Comparison of ENCODE assay signal across 23 cellular contexts in genomic region chr22:48436201-48436931, GRCh38.
A peak's percentile ranks its signal among the peaks of the same experiment; 100 is the strongest.
DNase-seq lines count a peak whose midpoint lies in the region; ATAC-seq, FAIRE-seq and TF ChIP-seq lines count a peak whose summit lies in the region.
"Had no signal": no experiment of that assay in that cellular context is flagged by ENCODE, and none has a peak within 500 bp of the region (broad histone marks: within the 10 kb centered on the region; RNA-seq: fewer than 3 reads in every experiment).

No MANE protein-coding gene starts in this region.

- H3K23ac ChIP-seq in neuronal stem cell (ENCODE audit: low read depth, low read length, poor library complexity) = no peak overlapping the region

- no peak overlapping the region for H3K14ac ChIP-seq in neuronal stem cell (ENCODE audit: low read length)

- no peak overlapping the region for H3K4me3 ChIP-seq in right lobe of liver
- H3K4me3 ChIP-seq in HepG2 (replicated peaks in 1 of 3; ENCODE audit: insufficient read depth in 1 of 3, low read depth in 2 of 3, low read length in 3 of 3) = no peak overlapping the region
- H3K4me3 ChIP-seq in neuronal stem cell (ENCODE audit: low read length in 2 of 2) = no peak overlapping the region
- H3K4me3 ChIP-seq in spleen = no peak overlapping the region
- no peak overlapping the region for H3K4me3 ChIP-seq in BE2C (ENCODE audit: low read depth, low read length)
- H3K4me3 ChIP-seq: A549, BLaER1, HAP-1 had no signal

- H2BK15ac ChIP-seq in neuronal stem cell (ENCODE audit: low read length) = no peak overlapping the region

- H3K4ac ChIP-seq in neuronal stem cell (ENCODE audit: low read length) = no peak overlapping the region

- TF ChIP-seq EP300 in HepG2 (IDR thresholded peaks at IDR 0.05; ENCODE audit: low read depth in 2 of 2, low read length in 2 of 2) (no peak), HepG2 (CRISPR knock-in tag; IDR thresholded peaks at IDR 0.05; ENCODE audit: borderline replicate concordance) (no peak)

- no peak for TF ChIP-seq RAD21 in HepG2 (CRISPR knock-in tag; IDR thresholded peaks at IDR 0.05)

- no peak overlapping the region for H2BK5ac ChIP-seq in neuronal stem cell (ENCODE audit: low read length)

- in situ Hi-C loops in HepG2 (cut with HindIII; ENCODE audit: extremely low pct_ligation_motif_present, low pct_unique_long_range_greater_than_20kb) = no loop called here

- no peak overlapping the region for H4K91ac ChIP-seq in neuronal stem cell (ENCODE audit: low read depth, low read length, poor library complexity)

- H3K79me1 ChIP-seq in neuronal stem cell (ENCODE audit: low read depth, low read length) = no peaks in the 10 kb centered on the region

- H3K4me2 ChIP-seq in HepG2 (ENCODE audit: low read depth, low read length) = no peak overlapping the region
- no peak overlapping the region for H3K4me2 ChIP-seq in neuronal stem cell (ENCODE audit: insufficient read depth, low read length, poor library complexity, severe bottlenecking)
- H3K4me2 ChIP-seq: A549, BLaER1 had no signal

- TF ChIP-seq CTCF in right lobe of liver (IDR thresholded peaks at IDR 0.05) = no peak
- no peak for TF ChIP-seq CTCF in HepG2 (CRISPR knock-in tag; IDR thresholded peaks at IDR 0.05)
- no peak for TF ChIP-seq CTCF in spleen (IDR thresholded peaks at IDR 0.05 in 8 of 11, conservative IDR thresholded peaks at IDR 0.05 in 3 of 11)
- no peak for TF ChIP-seq CTCF in BE2C (IDR thresholded peaks at IDR 0.05; ENCODE audit: low read depth, low read length)

- H3K18ac ChIP-seq in neuronal stem cell (ENCODE audit: low read length) = peak overlapping the region; percentile 36

- POLR2A ChIA-PET in HepG2 (lab: Yijun Ruan, JAX) = no interaction called here

- H3K9ac ChIP-seq in HepG2 (ENCODE audit: insufficient read depth, low read depth, low read length) = no peak overlapping the region
- H3K9ac ChIP-seq in neuronal stem cell (ENCODE audit: low read depth, low read length, poor library complexity) = no peak overlapping the region
- H3K9ac ChIP-seq: BLaER1 had no signal

- H3K27ac ChIP-seq in right lobe of liver (no peak overlapping the region), HepG2 (ENCODE audit: extremely low read length, insufficient read depth, low read length) (no peak overlapping the region), neuronal stem cell (replicated peaks; ENCODE audit: low read length) (no peak overlapping the region), spleen (no peak overlapping the region)
- H3K27ac ChIP-seq: A549, BLaER1, C4-2B had no signal

- FAIRE-seq in HepG2 (lab: Jason Lieb, UNC) = no peak
- FAIRE-seq: A549, G401.6, GM12892, H54 had no signal

- WGBS in right lobe of liver (ENCODE audit: insufficient coverage, low coverage, low lambda C conversion rate, missing lambda C conversion rate) = 44% methylated on average over 3 of the region's 17 CpGs
- 42% methylated on average over 6 of the region's 17 CpGs for WGBS in HepG2 (ENCODE audit: low lambda C conversion rate)
- WGBS in neuronal stem cell (ENCODE audit: extremely low coverage in 2 of 2, insufficient read length in 2 of 2, insufficient replicate concordance in 1 of 2), 2 donors = no CpG with 5 or more reads among the region's 17 CpGs
- 73 to 80% (median 76%) methylated on average over 17 of the region's 17 CpGs for WGBS in spleen, 5 donors

- TF ChIP-seq POLR2A in right lobe of liver (IDR thresholded peaks at IDR 0.05) (no peak), HepG2 (IDR thresholded peaks at IDR 0.05; ENCODE audit: insufficient read depth in 1 of 2, low read depth in 2 of 2, low read length in 2 of 2) (no peak), spleen (IDR thresholded peaks at IDR 0.05) (no peak)

- DNase-seq in right lobe of liver = peak; percentile 7 to 23 (median 19)
- no peak for DNase-seq in HepG2 (ENCODE audit: low spot score)
- no peak for DNase-seq in neuronal stem cell (ENCODE audit: low spot score)
- peak; percentile 59 for DNase-seq in spleen
- no peak for DNase-seq in activated CD8-positive, alpha-beta memory T cell treated with anti-CD3 and anti-CD28 coated beads, Interleukin-2, amount 50 U/mL, for 48 hours
- DNase-seq in BE2C = no peak
- DNase-seq: 8988T; ACHN; AML-193; Caco-2; CD4-positive, CD25-positive, alpha-beta regulatory T cell; CD8-positive, alpha-beta T cell; DMS153; DND-41; GOT3; HFFc6 had no signal

- no peaks in the 10 kb centered on the region for H3K4me1 ChIP-seq in right lobe of liver
- H3K4me1 ChIP-seq in HepG2 (ENCODE audit: insufficient read depth, low read length) = no peaks in the 10 kb centered on the region
- H3K4me1 ChIP-seq in neuronal stem cell (ENCODE audit: control insufficient read depth in 2 of 2, insufficient read depth in 1 of 2, low read depth in 1 of 2, low read length in 2 of 2) = no peaks in the 10 kb centered on the region
- H3K4me1 ChIP-seq in spleen = no peaks in the 10 kb centered on the region
- H3K4me1 ChIP-seq in BE2C = no peaks in the 10 kb centered on the region
- H3K4me1 ChIP-seq: Caco-2, HAP-1 had no signal

- H2AK5ac ChIP-seq in neuronal stem cell (ENCODE audit: low read depth, low read length) = no peak overlapping the region

- H3K79me2 ChIP-seq in HepG2 (ENCODE audit: insufficient read depth, low read length) = no peaks in the 10 kb centered on the region

- H2BK12ac ChIP-seq in neuronal stem cell (ENCODE audit: low read length) = no peak overlapping the region

- H3K36me3 ChIP-seq in right lobe of liver = no peaks in the 10 kb centered on the region
- H3K36me3 ChIP-seq in HepG2 (replicated peaks in 1 of 2; ENCODE audit: control insufficient read depth in 1 of 2, insufficient read depth in 2 of 2, low read length in 2 of 2) = no peaks in the 10 kb centered on the region
- H3K36me3 ChIP-seq in neuronal stem cell (replicated peaks in 1 of 2; ENCODE audit: control insufficient read depth in 2 of 2, insufficient read depth in 2 of 2, low read length in 2 of 2) = no peaks in the 10 kb centered on the region
- H3K36me3 ChIP-seq in spleen = no peaks in the 10 kb centered on the region
- no peaks in the 10 kb centered on the region for H3K36me3 ChIP-seq in BE2C
- H3K36me3 ChIP-seq: BLaER1, HAP-1 had no signal

- intact Hi-C loops in right lobe of liver (cut with DNase I) = no loop called here
- intact Hi-C loops in HepG2 (cut with micrococcal nuclease; ENCODE audit: unreplicated experiment) = no loop called here
- intact Hi-C loops in spleen (cut with DNase I; ENCODE audit: low total_unique reads) = no loop called here

- H3K27me3 ChIP-seq in right lobe of liver (no peaks in the 10 kb centered on the region), HepG2 (ENCODE audit: control insufficient read depth in 1 of 2, insufficient read depth in 2 of 2, low read length in 2 of 2) (peaks cover 12 to 54% of the 10 kb centered on the region in 2 experiments), neuronal stem cell (ENCODE audit: control insufficient read depth in 3 of 3, insufficient read depth in 3 of 3, low read depth in 1 of 3, low read length in 3 of 3) (peaks cover 0 to 3% (median 0%) of the 10 kb centered on the region in 3 experiments), spleen (replicated peaks in 1 of 7) (peaks cover 0 to 75% (median 0%) of the 10 kb centered on the region in 7 donors), BE2C (no peaks in the 10 kb centered on the region)

- ATAC-seq in right lobe of liver (no peak), HepG2 (no peak)
- ATAC-seq: A549; CD8-positive, alpha-beta T cell had no signal

- H4K20me1 ChIP-seq in HepG2 (ENCODE audit: insufficient read depth, low read length) = no peaks in the 10 kb centered on the region

- BruUV-seq in HepG2 (replicated peaks; lab: Mats Ljungman, UMichigan) = no TSS peak

- H2BK120ac ChIP-seq in neuronal stem cell (ENCODE audit: low read depth, low read length) = no peak overlapping the region

- H2AFZ ChIP-seq in HepG2 (ENCODE audit: low read length) = no peak overlapping the region
- H2AFZ ChIP-seq in neuronal stem cell (ENCODE audit: low read length) = no peak overlapping the region

- H3K9me3 ChIP-seq in right lobe of liver (no peaks in the 10 kb centered on the region), HepG2 (ENCODE audit: low read length) (no peaks in the 10 kb centered on the region), neuronal stem cell (replicated peaks in 1 of 2; ENCODE audit: control insufficient read depth in 2 of 2, insufficient read depth in 1 of 2, low read depth in 1 of 2, low read length in 2 of 2) (peaks cover 0 to 2% of the 10 kb centered on the region in 2 donors), spleen (no peaks in the 10 kb centered on the region), BE2C (peaks cover 5% of the 10 kb centered on the region; the same call in 1 of the 2 replicates)
- H3K9me3 ChIP-seq: A549, BLaER1, Caco-2, HAP-1 had no signal

- CTCF ChIA-PET in HepG2 (lab: Yijun Ruan, JAX; ENCODE audit: low intra/inter-chr PET ratio, low total read pairs) = no interaction called here

- no peak overlapping the region for H4K8ac ChIP-seq in neuronal stem cell (ENCODE audit: low read depth, low read length)

TF ChIP-seq in HepG2, 621 proteins besides CTCF, POLR2A, EP300 and RAD21:
- TF ChIP-seq ZFY (CRISPR knock-in tag; IDR thresholded peaks at IDR 0.05) (no peak), ZNF3 (CRISPR knock-in tag; IDR thresholded peaks at IDR 0.05) (no peak), MED8 (CRISPR knock-in tag; IDR thresholded peaks at IDR 0.05; ENCODE audit: insufficient replicate concordance) (no peak), PLSCR1 (CRISPR knock-in tag; IDR thresholded peaks at IDR 0.05; ENCODE audit: borderline replicate concordance) (no peak), RAD51 (IDR thresholded peaks at IDR 0.05; ENCODE audit: borderline replicate concordance) (no peak)

Comparison
In these comparisons a context has a peak if more than half of its experiments do, and no peak if none do; other contexts are left out.
1. DNase-seq: peak in right lobe of liver (3 of 3) and spleen (single experiment); none in HepG2 (single experiment), neuronal stem cell (single experiment), activated CD8-positive, alpha-beta memory T cell treated with anti-CD3 and anti-CD28 coated beads, Interleukin-2, amount 50 U/mL, for 48 hours (single experiment) and BE2C (single experiment).